12 cellular contexts compared by ENCODE assay signal in genomic region chr3:187042874-187043458, GRCh38.
A peak's percentile ranks its signal among the peaks of the same experiment; 100 is the strongest.
DNase-seq lines count a peak whose midpoint lies in the region; ATAC-seq and TF ChIP-seq lines count a peak whose summit lies in the region.
"Had no signal": no experiment of that assay in that cellular context is flagged by ENCODE, and none has a peak within 500 bp of the region (broad histone marks: within the 10 kb centered on the region; RNA-seq: fewer than 3 reads in every experiment).

No MANE protein-coding gene starts in this region.

- no peak overlapping the region for H3K4me3 ChIP-seq in naive thymus-derived CD4-positive, alpha-beta T cell (ENCODE audit: low read length)

- no peaks in the 10 kb centered on the region for H3K27me3 ChIP-seq in naive thymus-derived CD4-positive, alpha-beta T cell (ENCODE audit: control insufficient read depth in 2 of 2, insufficient read depth in 2 of 2, low read length in 2 of 2)

- no peak for DNase-seq in T-helper 1 cell
- no peak for DNase-seq in activated T-helper 2 cell treated with anti-CD3 and anti-CD28 coated beads, Interferon-gamma antibody, Interleukin-2, Interleukin-4, amounts not matched to agents 10 μg/mL and 5 μg/mL and 100 μg/mL, durations not matched to agents 14 hours and 24 hours and 36 hours (ENCODE audit: low spot score)
- DNase-seq in naive thymus-derived CD4-positive, alpha-beta T cell = no peak
- no peak for DNase-seq in anterior cingulate cortex (lab: John Stamatoyannopoulos, UW)
- DNase-seq in NCI-H2171 (lab: John Stamatoyannopoulos, UW) = no peak
- DNase-seq in GM20000 (ENCODE audit: low spot score) = no peak
- DNase-seq: effector CD4-positive, alpha-beta T cell; HCEC 1CT; KG1; NCI-H526 had no signal

- POLR2A ChIA-PET in naive thymus-derived CD4-positive, alpha-beta T cell (lab: Charles Lee) = interaction anchor here (0.9 to 14.8 kb wide), 4 partner anchors 11 to 21 kb away, joined by 3 to 226 read pairs (median 5); no protein-coding TSS in a partner anchor

- H3K27ac ChIP-seq in naive thymus-derived CD4-positive, alpha-beta T cell (ENCODE audit: low read depth, low read length) = peak overlapping the region; percentile 67

- peak; percentile 37 for TF ChIP-seq POLR2A in GM18505 (IDR thresholded peaks at IDR 0.05; ENCODE audit: borderline replicate concordance, extremely low read depth, insufficient read depth, insufficient read length)

- H3K36me3 ChIP-seq in naive thymus-derived CD4-positive, alpha-beta T cell (ENCODE audit: control insufficient read depth in 2 of 3, insufficient read depth in 3 of 3, low read length in 3 of 3) = peaks cover 5 to 62% (median 30%) of the 10 kb centered on the region in 3 experiments

- H3K27ac Mint-ChIP-seq in T-helper 1 cell treated with Interleukin-12 subunit alpha and Interleukin-12 subunit beta and Interleukin-4 antibody, amounts not matched to agents 30 μg/mL and 1 μg/mL, for 36 hours = peak overlapping the region; percentile 99
- peak overlapping the region; percentile 80 for H3K27ac Mint-ChIP-seq in activated T-helper 2 cell treated with anti-CD3 and anti-CD28 coated beads, Interferon-gamma antibody, Interleukin-2, Interleukin-4, amounts not matched to agents 10 μg/mL and 5 μg/mL and 100 μg/mL, durations not matched to agents 14 hours and 24 hours and 36 hours
- H3K27ac Mint-ChIP-seq in naive thymus-derived CD4-positive, alpha-beta T cell = peak overlapping the region; percentile 64 to 99 (median 94)

- no peaks in the 10 kb centered on the region for H3K27me3 Mint-ChIP-seq in T-helper 1 cell treated with Interleukin-12 subunit alpha and Interleukin-12 subunit beta and Interleukin-4 antibody, amounts not matched to agents 30 μg/mL and 1 μg/mL, for 36 hours (ENCODE audit: low read depth)
- no peaks in the 10 kb centered on the region for H3K27me3 Mint-ChIP-seq in activated T-helper 2 cell treated with anti-CD3 and anti-CD28 coated beads, Interferon-gamma antibody, Interleukin-2, Interleukin-4, amounts not matched to agents 10 μg/mL and 5 μg/mL and 100 μg/mL, durations not matched to agents 14 hours and 24 hours and 36 hours (ENCODE audit: low read depth)
- H3K27me3 Mint-ChIP-seq in naive thymus-derived CD4-positive, alpha-beta T cell = no peaks in the 10 kb centered on the region

- ATAC-seq in GM18505 (IDR thresholded peaks at IDR 0.05; ENCODE audit: unreplicated experiment) = no peak
- no peak for ATAC-seq in naive thymus-derived CD4-positive, alpha-beta T cell

- peaks cover 77% of the 10 kb centered on the region for H3K4me1 Mint-ChIP-seq in T-helper 1 cell treated with Interleukin-12 subunit alpha and Interleukin-12 subunit beta and Interleukin-4 antibody, amounts not matched to agents 30 μg/mL and 1 μg/mL, for 36 hours (ENCODE audit: low read depth)
- peaks cover 78% of the 10 kb centered on the region for H3K4me1 Mint-ChIP-seq in activated T-helper 2 cell treated with anti-CD3 and anti-CD28 coated beads, Interferon-gamma antibody, Interleukin-2, Interleukin-4, amounts not matched to agents 10 μg/mL and 5 μg/mL and 100 μg/mL, durations not matched to agents 14 hours and 24 hours and 36 hours (ENCODE audit: low read depth)
- peaks cover 66 to 100% (median 94%) of the 10 kb centered on the region in 7 donors for H3K4me1 Mint-ChIP-seq in naive thymus-derived CD4-positive, alpha-beta T cell

- H3K36me3 Mint-ChIP-seq in T-helper 1 cell treated with Interleukin-12 subunit alpha and Interleukin-12 subunit beta and Interleukin-4 antibody, amounts not matched to agents 30 μg/mL and 1 μg/mL, for 36 hours (ENCODE audit: low read depth) = peaks cover 79% of the 10 kb centered on the region
- H3K36me3 Mint-ChIP-seq in activated T-helper 2 cell treated with anti-CD3 and anti-CD28 coated beads, Interferon-gamma antibody, Interleukin-2, Interleukin-4, amounts not matched to agents 10 μg/mL and 5 μg/mL and 100 μg/mL, durations not matched to agents 14 hours and 24 hours and 36 hours (ENCODE audit: low read depth) = peaks cover 87% of the 10 kb centered on the region
- H3K36me3 Mint-ChIP-seq in naive thymus-derived CD4-positive, alpha-beta T cell = peaks cover 40 to 87% (median 80%) of the 10 kb centered on the region in 5 donors

- H3K9me3 ChIP-seq in naive thymus-derived CD4-positive, alpha-beta T cell (ENCODE audit: control insufficient read depth in 2 of 3, low read length in 3 of 3) = no peaks in the 10 kb centered on the region

- TF ChIP-seq CTCF in GM20000 (IDR thresholded peaks at IDR 0.05; ENCODE audit: extremely low read depth, missing control alignments) = no peak

- CTCF ChIA-PET in naive thymus-derived CD4-positive, alpha-beta T cell (lab: Charles Lee) = no interaction called here

- peaks cover 41 to 79% of the 10 kb centered on the region in 2 donors for H3K4me1 ChIP-seq in naive thymus-derived CD4-positive, alpha-beta T cell (ENCODE audit: control insufficient read depth in 2 of 2, insufficient read depth in 2 of 2, low read length in 2 of 2)

- H3K4me3 Mint-ChIP-seq in T-helper 1 cell treated with Interleukin-12 subunit alpha and Interleukin-12 subunit beta and Interleukin-4 antibody, amounts not matched to agents 30 μg/mL and 1 μg/mL, for 36 hours = peak overlapping the region; percentile 88
- peak overlapping the region; percentile 66 for H3K4me3 Mint-ChIP-seq in activated T-helper 2 cell treated with anti-CD3 and anti-CD28 coated beads, Interferon-gamma antibody, Interleukin-2, Interleukin-4, amounts not matched to agents 10 μg/mL and 5 μg/mL and 100 μg/mL, durations not matched to agents 14 hours and 24 hours and 36 hours (ENCODE audit: low read depth)
- H3K4me3 Mint-ChIP-seq in naive thymus-derived CD4-positive, alpha-beta T cell = peak overlapping the region in 9 of 10 donors; percentile 52 to 88 (median 79)

- no peaks in the 10 kb centered on the region for H3K9me3 Mint-ChIP-seq in T-helper 1 cell treated with Interleukin-12 subunit alpha and Interleukin-12 subunit beta and Interleukin-4 antibody, amounts not matched to agents 30 μg/mL and 1 μg/mL, for 36 hours
- no peaks in the 10 kb centered on the region for H3K9me3 Mint-ChIP-seq in activated T-helper 2 cell treated with anti-CD3 and anti-CD28 coated beads, Interferon-gamma antibody, Interleukin-2, Interleukin-4, amounts not matched to agents 10 μg/mL and 5 μg/mL and 100 μg/mL, durations not matched to agents 14 hours and 24 hours and 36 hours
- H3K9me3 Mint-ChIP-seq in naive thymus-derived CD4-positive, alpha-beta T cell = peaks cover 0 to 9% (median 0%) of the 10 kb centered on the region in 11 donors

- intact Hi-C loops in activated T-helper 2 cell treated with anti-CD3 and anti-CD28 coated beads, Interferon-gamma antibody, Interleukin-2, Interleukin-4, amounts not matched to agents 10 μg/mL and 5 μg/mL and 100 μg/mL, durations not matched to agents 14 hours and 24 hours and 36 hours (cut with micrococcal nuclease) = loop anchor here (1.0 to 5.0 kb wide), 3 partner anchors 59 to 161 kb away; partner anchors contain the start of gene RPL39L
- intact Hi-C loops in naive thymus-derived CD4-positive, alpha-beta T cell (cut with micrococcal nuclease) = loop anchor here (2.0 to 5.0 kb wide), 5 partner anchors 36 to 261 kb away; partner anchors contain the start of genes EIF4A2 (in 1 of the 2) and RPL39L (in 1 of the 2)
